In the genomic region with DNA sequence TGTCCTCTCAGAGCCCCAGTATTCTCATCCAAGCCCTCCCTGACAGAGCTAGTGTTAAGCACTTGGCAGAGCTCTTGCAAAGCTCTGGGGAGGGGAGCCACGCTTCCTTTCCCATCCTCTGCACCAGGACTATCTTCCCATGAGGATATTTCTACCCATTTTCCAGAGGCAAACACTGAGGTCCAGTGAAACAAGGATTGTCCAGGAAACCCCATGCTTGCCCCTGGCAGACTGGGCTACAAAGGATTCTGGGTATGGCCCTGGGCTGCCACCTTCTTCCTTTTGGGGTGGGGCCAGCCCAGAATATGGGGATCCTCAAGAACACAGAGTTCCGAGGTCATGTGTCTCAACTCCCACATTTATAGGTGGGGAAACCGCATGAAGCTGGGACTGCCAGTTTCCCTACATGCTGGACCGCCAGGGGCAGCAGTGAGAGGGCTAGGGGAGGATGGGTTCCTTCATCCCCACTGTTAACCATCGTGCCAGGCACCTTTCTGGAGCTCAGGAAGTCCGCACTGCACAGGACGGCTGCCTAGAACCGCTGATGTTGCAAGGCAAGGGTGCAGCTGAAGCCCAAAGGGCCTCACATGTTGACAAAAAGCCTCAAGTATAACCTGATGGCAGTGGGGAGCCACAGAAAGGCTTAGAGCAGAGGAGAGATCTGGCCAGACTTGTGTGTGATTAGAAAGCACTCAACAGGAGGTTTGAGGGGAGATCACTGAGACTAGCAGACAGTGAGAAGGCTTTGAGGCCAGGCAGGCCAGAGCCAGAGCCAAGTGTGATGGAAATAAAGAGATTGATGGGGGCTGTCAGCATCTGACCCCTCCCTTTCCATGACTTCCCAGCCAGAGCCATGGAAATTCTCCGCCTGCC, we compare ENCODE assay signal across 13 cellular contexts. TPM values are rescaled to one million over a fixed set of nuclear protein-coding genes. Genes with fewer than 3 reads are reported as not detected.
DNase-seq lines count a peak whose midpoint lies in the region; ATAC-seq and TF ChIP-seq lines count a peak whose summit lies in the region.
"Had no signal": no experiment of that assay in that cellular context is flagged by ENCODE, and none has a peak within 500 bp of the region (broad histone marks: within the 10 kb centered on the region; RNA-seq: fewer than 3 reads in every experiment).

No MANE protein-coding gene starts in this region.

- H3K27me3 ChIP-seq in lower lobe of right lung (ENCODE audit: low read depth) (peaks cover 5% of the 10 kb centered on the region), ovary (no peaks in the 10 kb centered on the region)

- no peak for TF ChIP-seq EP300 in ovary (IDR thresholded peaks at IDR 0.05)

- ATAC-seq in activated T-cell treated with anti-CD3 and anti-CD28 coated beads, Interleukin-2, amount 50 U/mL, for 4 hours: no peak
- no peak for ATAC-seq in lower lobe of right lung
- no peak for ATAC-seq in GM21825 (IDR thresholded peaks at IDR 0.05; ENCODE audit: unreplicated experiment)
- ATAC-seq: left lobe of liver had no signal

- intact Hi-C loops in lower lobe of right lung (cut with DNase I) (no loop called here), ovary (cut with DNase I) (loop anchor here in 1 of 4 donors (5.0 kb wide), 1 partner anchor 87 kb away; no protein-coding TSS in a partner anchor)

- H3K36me3 ChIP-seq in lower lobe of right lung (no peaks in the 10 kb centered on the region), ovary (no peaks in the 10 kb centered on the region)
- H3K36me3 ChIP-seq: neutrophil had no signal

- no peaks in the 10 kb centered on the region for H3K27me3 Mint-ChIP-seq in activated T-cell treated with anti-CD3 and anti-CD28 coated beads, Interleukin-2, amount 50 U/mL, for 4 hours (ENCODE audit: low read depth)
- H3K27me3 Mint-ChIP-seq: activated naive CD4-positive, alpha-beta T cell treated with anti-CD3 and anti-CD28 coated beads, Interleukin-2, amount 50 U/mL, for 24 hours had no signal

- H3K36me3 Mint-ChIP-seq in activated T-cell treated with anti-CD3 and anti-CD28 coated beads, Interleukin-2, amount 50 U/mL, for 4 hours (ENCODE audit: insufficient read depth): no peaks in the 10 kb centered on the region
- H3K36me3 Mint-ChIP-seq: activated naive CD4-positive, alpha-beta T cell treated with anti-CD3 and anti-CD28 coated beads, Interleukin-2, amount 50 U/mL, for 24 hours had no signal

- H3K4me3 ChIP-seq in lower lobe of right lung (no peak overlapping the region), ovary (no peak overlapping the region)

- H3K27ac ChIP-seq in lower lobe of right lung (no peak overlapping the region), ovary (no peak overlapping the region)
- H3K27ac ChIP-seq: neutrophil had no signal

- no peaks in the 10 kb centered on the region for H3K9me3 Mint-ChIP-seq in activated T-cell treated with anti-CD3 and anti-CD28 coated beads, Interleukin-2, amount 50 U/mL, for 4 hours
- H3K9me3 Mint-ChIP-seq: activated naive CD4-positive, alpha-beta T cell treated with anti-CD3 and anti-CD28 coated beads, Interleukin-2, amount 50 U/mL, for 24 hours; dendritic cell treated with granulocyte-macrophage colony-stimulating factor and Interleukin-4, amounts not matched to agents 40 ng/mL and 50 ng/mL, for 4 days had no signal

- WGBS in ovary, 3 donors: 36 to 67% (median 52%) methylated on average over 9 of the region's 9 CpGs

- TF ChIP-seq POLR2A in ovary (IDR thresholded peaks at IDR 0.05): no peak

- H3K4me3 Mint-ChIP-seq in activated T-cell treated with anti-CD3 and anti-CD28 coated beads, Interleukin-2, amount 50 U/mL, for 4 hours: no peak overlapping the region
- H3K4me3 Mint-ChIP-seq: activated naive CD4-positive, alpha-beta T cell treated with anti-CD3 and anti-CD28 coated beads, Interleukin-2, amount 50 U/mL, for 24 hours; dendritic cell treated with granulocyte-macrophage colony-stimulating factor and Interleukin-4, amounts not matched to agents 40 ng/mL and 50 ng/mL, for 4 days had no signal

- TF ChIP-seq CTCF in lower lobe of right lung (IDR thresholded peaks at IDR 0.05) (peak; percentile 39), ovary (IDR thresholded peaks at IDR 0.05) (no peak)

- H3K4me1 ChIP-seq in lower lobe of right lung (peaks cover 14% of the 10 kb centered on the region), ovary (ENCODE audit: insufficient read depth) (peaks cover 4% of the 10 kb centered on the region)

- H3K4me1 Mint-ChIP-seq in activated T-cell treated with anti-CD3 and anti-CD28 coated beads, Interleukin-2, amount 50 U/mL, for 4 hours (ENCODE audit: low read depth): peaks cover 6% of the 10 kb centered on the region

- H3K9me3 ChIP-seq in lower lobe of right lung (no peaks in the 10 kb centered on the region), ovary (no peaks in the 10 kb centered on the region)
- H3K9me3 ChIP-seq: neutrophil had no signal

- peak; percentile 37 for DNase-seq in SIG-M5 treated with dmso at 0.1 percent for 504 hours (lab: John Stamatoyannopoulos, UW; ENCODE audit: unreplicated experiment)
- DNase-seq in SIG-M5 (lab: John Stamatoyannopoulos, UW): no peak
- peak; percentile 29 for DNase-seq in EL
- DNase-seq in activated T-cell treated with anti-CD3 and anti-CD28 coated beads, Interleukin-2, amount 50 U/mL, for 4 hours: peak; percentile 17
- DNase-seq in lower lobe of right lung: no peak
- no peak for DNase-seq in ovary
- DNase-seq in NCI-H345 (lab: John Stamatoyannopoulos, UW): no peak
- DNase-seq: stimulated activated naive CD4-positive, alpha-beta T cell treated with Interleukin-2 at 50 U/mL for 16 hours had no signal

RNA-seq across cellular contexts. Expression of gene CCDC85C, which starts 5.5 kb away (rescaled TPM):
- total RNA-seq in activated T-cell treated with anti-CD3 and anti-CD28 coated beads, Interleukin-2, amount 50 U/mL, for 4 hours: 10 to 100 TPM in 1 of 3 donors, 1 to 10 TPM in 2; 3.8 to 11.1 (median 3.8) TPM
- total RNA-seq in lower lobe of right lung (15.3 TPM), ovary (10 to 100 TPM in 5 of 7 donors, 1 to 10 TPM in 2; 2.1 to 28.4 (median 13.2) TPM)
- polyA plus RNA-seq in ovary: 1 to 10 TPM; 3.2 to 6.7 TPM

RNA-seq across cellular contexts. Expression of gene HHIPL1, which starts 35.4 kb away (rescaled TPM):
- total RNA-seq in activated T-cell treated with anti-CD3 and anti-CD28 coated beads, Interleukin-2, amount 50 U/mL, for 4 hours: not detected
- total RNA-seq in lower lobe of right lung (1.6 TPM), ovary (1 to 10 TPM in 6 of 7 donors, under 1 TPM in 1; 0.48 to 3.8 (median 2.4) TPM)
- 1 to 10 TPM in 1 of 2 donors, under 1 TPM in 1; 0.82 to 1.2 TPM for polyA plus RNA-seq in ovary

Comparison
In these comparisons a context has a peak if more than half of its experiments do, and no peak if none do; other contexts are left out.
1. DNase-seq: peak in SIG-M5 treated with dmso at 0.1 percent for 504 hours (single experiment), EL (single experiment) and activated T-cell treated with anti-CD3 and anti-CD28 coated beads, Interleukin-2, amount 50 U/mL, for 4 hours (single experiment); none in SIG-M5 (single experiment), lower lobe of right lung (single experiment), ovary (0 of 5) and NCI-H345 (single experiment).